In the genomic region with DNA sequence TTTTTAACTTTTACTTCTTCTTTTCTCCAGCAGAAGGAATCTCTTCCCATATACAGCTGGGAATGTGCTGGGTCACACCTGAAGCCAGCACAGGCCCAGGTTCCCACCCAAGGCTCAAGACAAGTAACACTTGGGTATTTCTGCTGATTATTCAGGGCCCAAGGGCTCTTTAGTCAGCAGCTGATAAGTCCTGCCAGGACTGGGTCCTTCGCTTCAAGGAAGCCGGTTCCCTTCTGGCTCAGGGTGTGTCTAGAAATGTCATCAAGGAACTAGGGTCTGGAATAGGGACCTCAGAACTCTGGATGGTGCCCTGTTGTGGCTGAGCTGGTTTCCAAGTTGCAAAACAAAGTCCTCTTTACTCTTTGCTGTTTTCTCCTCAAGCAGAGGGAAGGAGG, we compare ENCODE assay signal across 15 cellular contexts. TPM values are rescaled to one million over a fixed set of nuclear protein-coding genes. Genes with fewer than 3 reads are reported as not detected.
A peak's percentile ranks its signal among the peaks of the same experiment; 100 is the strongest.
DNase-seq lines count a peak whose midpoint lies in the region; ATAC-seq, FAIRE-seq and TF ChIP-seq lines count a peak whose summit lies in the region.
"Had no signal": no experiment of that assay in that cellular context is flagged by ENCODE, and none has a peak within 500 bp of the region (broad histone marks: within the 10 kb centered on the region; RNA-seq: fewer than 3 reads in every experiment).

No MANE protein-coding gene starts in this region.

- no peak overlapping the region for H3K4me3 ChIP-seq in bronchial epithelial cell (ENCODE audit: low read depth, low read length)
- no peak overlapping the region for H3K4me3 ChIP-seq in lower lobe of right lung
- H3K4me3 ChIP-seq: K562 had no signal

- intact Hi-C loops in lower lobe of right lung (cut with DNase I): no loop called here

- H3K9me3 ChIP-seq in lower lobe of right lung: no peaks in the 10 kb centered on the region
- H3K9me3 ChIP-seq: Caco-2 had no signal

- ATAC-seq in esophagus mucosa: peak; percentile 60
- peak; percentile 49 to 54 for ATAC-seq in lower lobe of right lung
- ATAC-seq: K562 had no signal

- FAIRE-seq in bronchial epithelial cell (lab: Jason Lieb, UNC): no peak
- FAIRE-seq: A204.1, K562 had no signal

- H3K27ac ChIP-seq in lower lobe of right lung: no peak overlapping the region

- no peaks in the 10 kb centered on the region for H3K4me1 ChIP-seq in lower lobe of right lung
- H3K4me1 ChIP-seq: Caco-2 had no signal

- no peak for TF ChIP-seq CTCF in bronchial epithelial cell (IDR thresholded peaks at IDR 0.05; ENCODE audit: insufficient read depth, low read length, severe bottlenecking)
- no peak for TF ChIP-seq CTCF in lower lobe of right lung (IDR thresholded peaks at IDR 0.05)

- H3K36me3 ChIP-seq in bronchial epithelial cell (ENCODE audit: control insufficient read depth, insufficient read depth, low read length) (no peaks in the 10 kb centered on the region), lower lobe of right lung (no peaks in the 10 kb centered on the region)

- H3K27me3 ChIP-seq in bronchial epithelial cell (ENCODE audit: control insufficient read depth, insufficient read depth, low read length) (no peaks in the 10 kb centered on the region), lower lobe of right lung (ENCODE audit: low read depth) (no peaks in the 10 kb centered on the region)

- DNase-seq in bronchial epithelial cell (ENCODE audit: low read depth) (peak; percentile 58), lower lobe of right lung (no peak), pons (ENCODE audit: low spot score) (no peak), iPS-NIHi11 (ENCODE audit: low spot score) (no peak), NK-92 (lab: John Stamatoyannopoulos, UW; ENCODE audit: unreplicated experiment) (no peak), HK-2 (ENCODE audit: unreplicated experiment) (no peak)
- DNase-seq: Caco-2; CD8-positive, alpha-beta memory T cell; GF-D8; GOT3; HCEC 1CT; HFFc6 had no signal

RNA-seq across cellular contexts. Expression of gene SERPINB2, which starts 27.0 kb away (rescaled TPM):
- 50.5 and 64.6 TPM in 2 replicates for total RNA-seq in bronchial epithelial cell
- 139 TPM for total RNA-seq in esophagus mucosa
- not detected for total RNA-seq in lower lobe of right lung
- total RNA-seq: Caco-2 had no signal

RNA-seq across cellular contexts. Expression of gene SERPINB10, which starts 47.2 kb away (rescaled TPM):
- under 0.01 and 0.79 TPM in 2 replicates for total RNA-seq in bronchial epithelial cell
- 0.36 TPM for total RNA-seq in esophagus mucosa
- total RNA-seq in lower lobe of right lung: not detected
- total RNA-seq: Caco-2; CD8-positive, alpha-beta memory T cell; K562 had no signal

Comparison
In these comparisons a context has a peak if more than half of its experiments do, and no peak if none do; other contexts are left out.
1. RNA of gene SERPINB2, which starts 27.0 kb away (total RNA-seq): 139 TPM in esophagus mucosa (single experiment) and 50.5 to 64.6 TPM in bronchial epithelial cell; not detected in lower lobe of right lung (single experiment); every median in the first group is over 10 times any median in the second.